ENCODE assay signal across 12 cellular contexts in the genomic region with DNA sequence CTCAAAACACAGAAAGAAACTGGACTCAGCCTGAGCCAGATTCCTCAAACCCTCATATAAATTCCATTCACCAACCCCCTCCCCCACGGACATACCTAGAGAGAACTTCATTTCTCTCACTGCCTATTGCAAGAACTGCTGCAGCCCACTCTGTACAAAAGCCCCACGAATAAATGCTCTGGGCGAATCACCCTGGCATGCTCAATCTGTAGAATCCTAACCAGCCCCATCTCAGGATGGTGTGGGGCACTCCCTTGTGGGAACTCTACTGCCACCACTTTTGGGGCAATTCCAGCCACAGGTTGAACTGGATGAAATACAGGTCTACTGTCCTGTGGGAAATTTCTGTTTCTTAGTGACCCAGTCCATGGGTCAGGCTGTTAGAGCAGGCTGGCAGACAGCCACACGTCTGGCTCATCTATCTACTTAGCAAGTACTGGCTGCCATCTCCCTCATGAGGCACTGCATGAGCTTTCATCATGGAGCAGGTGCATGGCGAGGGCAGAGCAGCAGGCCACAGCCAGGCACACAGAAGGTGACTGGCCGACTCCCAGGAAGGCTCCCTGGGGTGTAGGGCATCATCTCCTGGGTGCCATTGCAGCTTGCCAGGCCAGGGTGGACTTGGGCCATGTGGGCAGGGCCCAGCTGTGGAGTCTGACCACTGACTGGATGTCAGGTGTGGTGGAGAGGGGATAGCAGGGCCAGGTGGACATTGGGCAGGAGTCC. TPM values are rescaled to one million over a fixed set of nuclear protein-coding genes. Genes with fewer than 3 reads are reported as not detected.
DNase-seq lines count a peak whose midpoint lies in the region; ATAC-seq and TF ChIP-seq lines count a peak whose summit lies in the region.
"Had no signal": no experiment of that assay in that cellular context is flagged by ENCODE, and none has a peak within 500 bp of the region (broad histone marks: within the 10 kb centered on the region; RNA-seq: fewer than 3 reads in every experiment).

No MANE protein-coding gene starts in this region.

- H3K79me2 ChIP-seq in mammary epithelial cell (ENCODE audit: insufficient read depth, low read length), result peaks cover 53% of the 10 kb centered on the region

- H3K9me3 Mint-ChIP-seq in MCF 10A (ENCODE audit: unreplicated experiment), result no peaks in the 10 kb centered on the region

- no TSS peak for BruUV-seq in MCF 10A (replicated peaks; lab: Mats Ljungman, UMichigan)
- BruUV-seq in mammary epithelial cell (replicated peaks; lab: Mats Ljungman, UMichigan), result no TSS peak

- H4K20me1 ChIP-seq in mammary epithelial cell (ENCODE audit: insufficient read depth, low read length), result no peaks in the 10 kb centered on the region

- CTCF ChIA-PET in MCF 10A (lab: Yijun Ruan, JAX), result interaction anchor here (0.6 to 1.2 kb wide), 3 partner anchors 14 to 105 kb away, joined by 3 to 5 read pairs (median 3); no protein-coding TSS in a partner anchor
- CTCF ChIA-PET in mammary epithelial cell (lab: Charles Lee; ENCODE audit: low non-redundant PET), result no interaction called here

- in situ Hi-C loops in mammary epithelial cell (cut with MboI; ENCODE audit: low sequenced_read_pairs in 2 of 2), result no loop called here

- H3K27me3 Mint-ChIP-seq in MCF 10A (ENCODE audit: insufficient read depth, unreplicated experiment), result no peaks in the 10 kb centered on the region

- H3K27ac ChIP-seq in mammary epithelial cell (ENCODE audit: insufficient read depth, low read depth, low read length) (no peak overlapping the region), SK-N-MC (no peak overlapping the region), suprapubic skin (no peak overlapping the region)
- H3K27ac ChIP-seq: brain microvascular endothelial cell, WERI-Rb-1 had no signal

- intact Hi-C loops in MCF 10A (cut with micrococcal nuclease), result loop anchor here (10.0 kb wide), 1 partner anchor 620 kb away; no protein-coding TSS in a partner anchor
- intact Hi-C loops in mammary epithelial cell (cut with micrococcal nuclease), result loop anchor here (5.0 kb wide), 1 partner anchor 38 kb away; a partner anchor contains a TSS

- peak overlapping the region; percentile 87 for H3K4me3 Mint-ChIP-seq in MCF 10A (ENCODE audit: unreplicated experiment)

- no peak overlapping the region for H3K4me2 ChIP-seq in mammary epithelial cell (ENCODE audit: insufficient read depth, low read depth, low read length)

- no peak for TF ChIP-seq POLR2A in suprapubic skin (IDR thresholded peaks at IDR 0.05)

- H3K4me3 ChIP-seq in mammary epithelial cell (replicated peaks in 1 of 3; ENCODE audit: insufficient read depth in 1 of 3, low read depth in 2 of 3, low read length in 3 of 3) (no peak overlapping the region), SK-N-MC (peak overlapping the region; percentile 92; the same call in 1 of the 2 replicates), suprapubic skin (no peak overlapping the region)
- H3K4me3 ChIP-seq: lung had no signal

- peaks cover 52% of the 10 kb centered on the region for H3K36me3 Mint-ChIP-seq in MCF 10A (ENCODE audit: insufficient read depth, unreplicated experiment)

- ATAC-seq in HG03432 (IDR thresholded peaks at IDR 0.05; ENCODE audit: unreplicated experiment), result no peak
- ATAC-seq in HG02763 (IDR thresholded peaks at IDR 0.05; ENCODE audit: unreplicated experiment), result no peak

- H3K27me3 ChIP-seq in mammary epithelial cell (ENCODE audit: insufficient read depth, low read length) (no peaks in the 10 kb centered on the region), suprapubic skin (no peaks in the 10 kb centered on the region)
- H3K27me3 ChIP-seq: brain microvascular endothelial cell had no signal

- dilution Hi-C loops in mammary epithelial cell (cut with HindIII; ENCODE audit: low sequenced_read_pairs), result loop anchor here (5.0 kb wide), 2 partner anchors 63 to 107 kb away; a partner anchor contains a TSS

- WGBS in mammary epithelial cell (ENCODE audit: low coverage, missing lambda C conversion rate), result 54% methylated on average over 6 of the region's 6 CpGs
- WGBS in suprapubic skin, result 51% methylated on average over 5 of the region's 6 CpGs

- POLR2A ChIA-PET in MCF 10A (lab: Yijun Ruan, JAX), result interaction anchor here (0.6 to 10.8 kb wide), 4 partner anchors 12 to 371 kb away, joined by 3 to 128 read pairs (median 8); a partner anchor contains a TSS

- no peak for DNase-seq in MCF 10A (ENCODE audit: unreplicated experiment)
- no peak for DNase-seq in mammary epithelial cell
- DNase-seq in SK-N-MC (ENCODE audit: low read depth, low spot score), result no peak
- peak; percentile 14 for DNase-seq in left kidney (ENCODE audit: low read depth, low spot score)
- no peak for DNase-seq in suprapubic skin (ENCODE audit: low spot score in 2 of 2)
- no peak for DNase-seq in medulla oblongata (ENCODE audit: extremely low spot score)
- DNase-seq: brain microvascular endothelial cell, small intestine, WERI-Rb-1 had no signal

- H3K9me3 ChIP-seq in mammary epithelial cell (replicated peaks; ENCODE audit: insufficient read depth, low read length), result no peaks in the 10 kb centered on the region
- no peaks in the 10 kb centered on the region for H3K9me3 ChIP-seq in SK-N-MC (ENCODE audit: low read depth, low read length)
- H3K9me3 ChIP-seq in suprapubic skin, result no peaks in the 10 kb centered on the region

- H3K36me3 ChIP-seq in mammary epithelial cell (ENCODE audit: insufficient read depth, low read length), result peaks cover 2% of the 10 kb centered on the region
- peaks cover 16% of the 10 kb centered on the region; the same call in 1 of the 2 replicates for H3K36me3 ChIP-seq in SK-N-MC (ENCODE audit: insufficient read depth, low read length)
- H3K36me3 ChIP-seq in suprapubic skin, result peaks cover 29% of the 10 kb centered on the region

- TF ChIP-seq CTCF in MCF 10A (IDR thresholded peaks at IDR 0.05; ENCODE audit: unreplicated experiment) (no peak), mammary epithelial cell (conservative IDR thresholded peaks at IDR 0.05 in 1 of 2, IDR thresholded peaks at IDR 0.05 in 1 of 2; ENCODE audit: extremely low read depth in 1 of 2, insufficient read depth in 1 of 2, low read depth in 1 of 2, low read length in 2 of 2) (no peak), suprapubic skin (IDR thresholded peaks at IDR 0.05) (no peak)

- H3K4me1 Mint-ChIP-seq in MCF 10A (ENCODE audit: insufficient read depth, unreplicated experiment), result peaks cover 18% of the 10 kb centered on the region

- TF ChIP-seq EP300 in suprapubic skin (IDR thresholded peaks at IDR 0.05), result no peak

- H3K9ac ChIP-seq in mammary epithelial cell (ENCODE audit: insufficient read depth, low read length) (no peak overlapping the region), SK-N-MC (ENCODE audit: insufficient read length) (peak overlapping the region; percentile 5)

- H2AFZ ChIP-seq in mammary epithelial cell (ENCODE audit: low read depth, low read length), result no peak overlapping the region

- peaks cover 16% of the 10 kb centered on the region for H3K4me1 ChIP-seq in mammary epithelial cell (ENCODE audit: insufficient read depth, low read length)
- peaks cover 44% of the 10 kb centered on the region for H3K4me1 ChIP-seq in suprapubic skin

- H3K27ac Mint-ChIP-seq in MCF 10A (ENCODE audit: low read depth, unreplicated experiment), result peak overlapping the region; percentile 50

RNA-seq across cellular contexts. Expression of a gene that starts 1.6 kb away (rescaled TPM):
- total RNA-seq in MCF 10A (2022) (48.9 and 49.2 TPM in 2 replicates), mammary epithelial cell (10 to 100 TPM in 1 of 2 donors, 1 to 10 TPM in 1; 5.7 to 19.6 TPM), suprapubic skin (10 to 100 TPM; 10.6 to 32.3 (median 17.1) TPM)
- 14.5 TPM for polyA plus RNA-seq in mammary epithelial cell
- polyA minus RNA-seq in mammary epithelial cell, result 9.7 TPM

RNA-seq across cellular contexts. Expression of a gene that starts 4.4 kb away (rescaled TPM):
- total RNA-seq in MCF 10A (2022), result 85.4 and 111 TPM in 2 replicates
- total RNA-seq in mammary epithelial cell, result 10 to 100 TPM; 37.7 to 42.3 TPM
- 66.4 TPM for polyA plus RNA-seq in mammary epithelial cell
- 11.7 TPM for polyA minus RNA-seq in mammary epithelial cell
- 100 to 1,000 TPM in 3 of 4 donors, 10 to 100 TPM in 1; 99.3 to 161 (median 119) TPM for total RNA-seq in suprapubic skin

RNA-seq across cellular contexts. Expression of a gene that starts 22.2 kb away (rescaled TPM):
- 870 and 1,140 TPM in 2 replicates for total RNA-seq in MCF 10A (2022)
- total RNA-seq in mammary epithelial cell, result 100 to 1,000 TPM; 327 to 372 TPM
- polyA plus RNA-seq in mammary epithelial cell, result 595 TPM
- polyA minus RNA-seq in mammary epithelial cell, result 273 TPM
- total RNA-seq in suprapubic skin, result 100 to 1,000 TPM; 284 to 385 (median 362) TPM

RNA-seq across cellular contexts. Expression of a gene that starts 35.4 kb away (rescaled TPM):
- 495 and 510 TPM in 2 replicates for total RNA-seq in MCF 10A (2022)
- 100 to 1,000 TPM; 229 to 242 TPM for total RNA-seq in mammary epithelial cell
- polyA plus RNA-seq in mammary epithelial cell, result 461 TPM
- polyA minus RNA-seq in mammary epithelial cell, result 86.1 TPM
- total RNA-seq in suprapubic skin, result 100 to 1,000 TPM; 384 to 510 (median 421) TPM

RNA-seq across cellular contexts. Expression of a gene that starts 45.0 kb away (rescaled TPM):
- total RNA-seq in MCF 10A (2022) (9.0 and 18.5 TPM in 2 replicates), mammary epithelial cell (under 1 TPM; 0.33 to 0.47 TPM), suprapubic skin (1 to 10 TPM; 2.5 to 3.6 (median 3.0) TPM)
- polyA plus RNA-seq in mammary epithelial cell, result 0.14 TPM
- not detected for polyA minus RNA-seq in mammary epithelial cell
